In genomic region chr17:6699997-6700947, GRCh38 we compare ENCODE assay signal across 1 cellular context.
A peak's percentile ranks its signal among the peaks of the same experiment; 100 is the strongest.
TF ChIP-seq lines count a peak whose summit lies in the region.

No MANE protein-coding gene starts in this region.

TF ChIP-seq in HepG2, 621 proteins besides CTCF, POLR2A, EP300 and RAD21 (continued from another document and continues in another):
- no peak for TF ChIP-seq NFE2L2 (IDR thresholded peaks at IDR 0.05; ENCODE audit: low read length)
- TF ChIP-seq, protein P1, sequence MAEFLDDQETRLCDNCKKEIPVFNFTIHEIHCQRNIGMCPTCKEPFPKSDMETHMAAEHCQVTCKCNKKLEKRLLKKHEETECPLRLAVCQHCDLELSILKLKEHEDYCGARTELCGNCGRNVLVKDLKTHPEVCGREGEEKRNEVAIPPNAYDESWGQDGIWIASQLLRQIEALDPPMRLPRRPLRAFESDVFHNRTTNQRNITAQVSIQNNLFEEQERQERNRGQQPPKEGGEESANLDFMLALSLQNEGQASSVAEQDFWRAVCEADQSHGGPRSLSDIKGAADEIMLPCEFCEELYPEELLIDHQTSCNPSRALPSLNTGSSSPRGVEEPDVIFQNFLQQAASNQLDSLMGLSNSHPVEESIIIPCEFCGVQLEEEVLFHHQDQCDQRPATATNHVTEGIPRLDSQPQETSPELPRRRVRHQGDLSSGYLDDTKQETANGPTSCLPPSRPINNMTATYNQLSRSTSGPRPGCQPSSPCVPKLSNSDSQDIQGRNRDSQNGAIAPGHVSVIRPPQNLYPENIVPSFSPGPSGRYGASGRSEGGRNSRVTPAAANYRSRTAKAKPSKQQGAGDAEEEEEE (CRISPR knock-in tag; IDR thresholded peaks at IDR 0.05; ENCODE audit: borderline replicate concordance): no peak
- no peak for TF ChIP-seq ZNF10 (CRISPR knock-in tag; IDR thresholded peaks at IDR 0.05; ENCODE audit: borderline replicate concordance, low read depth)
- TF ChIP-seq MEIS1 (CRISPR knock-in tag; IDR thresholded peaks at IDR 0.05; ENCODE audit: borderline replicate concordance): peak; percentile 87
- TF ChIP-seq AHDC1 (CRISPR knock-in tag; IDR thresholded peaks at IDR 0.05; ENCODE audit: borderline replicate concordance): peak; percentile 95; the same call in 1 of the 2 replicates
- TF ChIP-seq MYC (CRISPR knock-in tag; IDR thresholded peaks at IDR 0.05; ENCODE audit: borderline replicate concordance): peak; percentile 83; the same call in 1 of the 2 replicates
- TF ChIP-seq ZBTB20 (CRISPR knock-in tag; IDR thresholded peaks at IDR 0.05; ENCODE audit: borderline replicate concordance, low read depth): peak; percentile 84; the same call in 1 of the 2 replicates
- TF ChIP-seq, protein P2, sequence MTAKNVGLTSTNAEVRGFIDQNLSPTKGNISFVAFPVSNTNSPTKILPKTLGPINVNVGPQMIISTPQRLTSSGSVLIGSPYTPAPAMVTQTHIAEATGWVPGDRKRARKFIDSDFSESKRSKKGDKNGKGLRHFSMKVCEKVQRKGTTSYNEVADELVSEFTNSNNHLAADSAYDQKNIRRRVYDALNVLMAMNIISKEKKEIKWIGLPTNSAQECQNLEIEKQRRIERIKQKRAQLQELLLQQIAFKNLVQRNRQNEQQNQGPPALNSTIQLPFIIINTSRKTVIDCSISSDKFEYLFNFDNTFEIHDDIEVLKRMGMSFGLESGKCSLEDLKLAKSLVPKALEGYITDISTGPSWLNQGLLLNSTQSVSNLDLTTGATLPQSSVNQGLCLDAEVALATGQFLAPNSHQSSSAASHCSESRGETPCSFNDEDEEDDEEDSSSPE (CRISPR knock-in tag; IDR thresholded peaks at IDR 0.05): peak; percentile 64
- peak; percentile 96 for TF ChIP-seq ZSCAN29 (CRISPR knock-in tag; conservative IDR thresholded peaks at IDR 0.05)
- peak; percentile 99 for TF ChIP-seq NR2F1 (CRISPR knock-in tag; IDR thresholded peaks at IDR 0.05)
- TF ChIP-seq GTF3A (CRISPR knock-in tag; conservative IDR thresholded peaks at IDR 0.05): 0 out of 2 replicates have a peak, but pooled peaks have one; percentile 38
- peak; percentile 91 for TF ChIP-seq ZNF205 (CRISPR knock-in tag; IDR thresholded peaks at IDR 0.05)
- no peak for TF ChIP-seq HNRNPUL1 (IDR thresholded peaks at IDR 0.05; ENCODE audit: low read depth, low read length)
- TF ChIP-seq NFKBIZ (CRISPR knock-in tag; IDR thresholded peaks at IDR 0.05): peak; percentile 90; the same call in 1 of the 2 replicates
- no peak for TF ChIP-seq ZHX1 (CRISPR knock-in tag; IDR thresholded peaks at IDR 0.05; ENCODE audit: low read depth)
- TF ChIP-seq, protein P3, sequence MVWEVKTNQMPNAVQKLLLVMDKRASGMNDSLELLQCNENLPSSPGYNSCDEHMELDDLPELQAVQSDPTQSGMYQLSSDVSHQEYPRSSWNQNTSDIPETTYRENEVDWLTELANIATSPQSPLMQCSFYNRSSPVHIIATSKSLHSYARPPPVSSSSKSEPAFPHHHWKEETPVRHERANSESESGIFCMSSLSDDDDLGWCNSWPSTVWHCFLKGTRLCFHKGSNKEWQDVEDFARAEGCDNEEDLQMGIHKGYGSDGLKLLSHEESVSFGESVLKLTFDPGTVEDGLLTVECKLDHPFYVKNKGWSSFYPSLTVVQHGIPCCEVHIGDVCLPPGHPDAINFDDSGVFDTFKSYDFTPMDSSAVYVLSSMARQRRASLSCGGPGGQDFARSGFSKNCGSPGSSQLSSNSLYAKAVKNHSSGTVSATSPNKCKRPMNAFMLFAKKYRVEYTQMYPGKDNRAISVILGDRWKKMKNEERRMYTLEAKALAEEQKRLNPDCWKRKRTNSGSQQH (CRISPR knock-in tag; IDR thresholded peaks at IDR 0.05; ENCODE audit: low read depth): peak; percentile 58
- peak; percentile 7 for TF ChIP-seq POLR2AphosphoS5 (IDR thresholded peaks at IDR 0.05; ENCODE audit: low read depth, low read length)
- TF ChIP-seq, protein P4, sequence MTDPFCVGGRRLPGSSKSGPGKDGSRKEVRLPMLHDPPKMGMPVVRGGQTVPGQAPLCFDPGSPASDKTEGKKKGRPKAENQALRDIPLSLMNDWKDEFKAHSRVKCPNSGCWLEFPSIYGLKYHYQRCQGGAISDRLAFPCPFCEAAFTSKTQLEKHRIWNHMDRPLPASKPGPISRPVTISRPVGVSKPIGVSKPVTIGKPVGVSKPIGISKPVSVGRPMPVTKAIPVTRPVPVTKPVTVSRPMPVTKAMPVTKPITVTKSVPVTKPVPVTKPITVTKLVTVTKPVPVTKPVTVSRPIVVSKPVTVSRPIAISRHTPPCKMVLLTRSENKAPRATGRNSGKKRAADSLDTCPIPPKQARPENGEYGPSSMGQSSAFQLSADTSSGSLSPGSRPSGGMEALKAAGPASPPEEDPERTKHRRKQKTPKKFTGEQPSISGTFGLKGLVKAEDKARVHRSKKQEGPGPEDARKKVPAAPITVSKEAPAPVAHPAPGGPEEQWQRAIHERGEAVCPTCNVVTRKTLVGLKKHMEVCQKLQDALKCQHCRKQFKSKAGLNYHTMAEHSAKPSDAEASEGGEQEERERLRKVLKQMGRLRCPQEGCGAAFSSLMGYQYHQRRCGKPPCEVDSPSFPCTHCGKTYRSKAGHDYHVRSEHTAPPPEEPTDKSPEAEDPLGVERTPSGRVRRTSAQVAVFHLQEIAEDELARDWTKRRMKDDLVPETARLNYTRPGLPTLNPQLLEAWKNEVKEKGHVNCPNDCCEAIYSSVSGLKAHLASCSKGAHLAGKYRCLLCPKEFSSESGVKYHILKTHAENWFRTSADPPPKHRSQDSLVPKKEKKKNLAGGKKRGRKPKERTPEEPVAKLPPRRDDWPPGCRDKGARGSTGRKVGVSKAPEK (CRISPR knock-in tag; IDR thresholded peaks at IDR 0.05; ENCODE audit: borderline replicate concordance): 0 out of 2 replicates have a peak, but pooled peaks have one; percentile 58
- TF ChIP-seq SMC3 (IDR thresholded peaks at IDR 0.05; ENCODE audit: low read length): peak; percentile 40
- TF ChIP-seq ZNF564 (CRISPR knock-in tag; IDR thresholded peaks at IDR 0.05): peak; percentile 65; the same call in 1 of the 2 replicates
- peak; percentile 78 for TF ChIP-seq KAT8 (CRISPR knock-in tag; IDR thresholded peaks at IDR 0.05)
- peak; percentile 81 for TF ChIP-seq TEAD3 (CRISPR knock-in tag; optimal IDR thresholded peaks at IDR 0.05; ENCODE audit: borderline replicate concordance)
- peak; percentile 88; the same call in 1 of the 2 replicates for TF ChIP-seq ZZZ3 (CRISPR knock-in tag; IDR thresholded peaks at IDR 0.05; ENCODE audit: borderline replicate concordance)
- TF ChIP-seq ZBTB38 (CRISPR knock-in tag; IDR thresholded peaks at IDR 0.05): 0 out of 2 replicates have a peak, but pooled peaks have one; percentile 51
- peak; percentile 61; the same call in 1 of the 2 replicates for TF ChIP-seq CAMTA2 (CRISPR knock-in tag; IDR thresholded peaks at IDR 0.05; ENCODE audit: borderline replicate concordance)
- TF ChIP-seq MTF1 (CRISPR knock-in tag; IDR thresholded peaks at IDR 0.05): no peak
- no peak for TF ChIP-seq ZNF552 (CRISPR knock-in tag; IDR thresholded peaks at IDR 0.05; ENCODE audit: borderline replicate concordance)
- TF ChIP-seq ZNF816 (CRISPR knock-in tag; IDR thresholded peaks at IDR 0.05; ENCODE audit: borderline replicate concordance): peak; percentile 69; the same call in 1 of the 2 replicates
- TF ChIP-seq GABPB1 (CRISPR knock-in tag; IDR thresholded peaks at IDR 0.05): peak; percentile 32
- TF ChIP-seq, protein P5, sequence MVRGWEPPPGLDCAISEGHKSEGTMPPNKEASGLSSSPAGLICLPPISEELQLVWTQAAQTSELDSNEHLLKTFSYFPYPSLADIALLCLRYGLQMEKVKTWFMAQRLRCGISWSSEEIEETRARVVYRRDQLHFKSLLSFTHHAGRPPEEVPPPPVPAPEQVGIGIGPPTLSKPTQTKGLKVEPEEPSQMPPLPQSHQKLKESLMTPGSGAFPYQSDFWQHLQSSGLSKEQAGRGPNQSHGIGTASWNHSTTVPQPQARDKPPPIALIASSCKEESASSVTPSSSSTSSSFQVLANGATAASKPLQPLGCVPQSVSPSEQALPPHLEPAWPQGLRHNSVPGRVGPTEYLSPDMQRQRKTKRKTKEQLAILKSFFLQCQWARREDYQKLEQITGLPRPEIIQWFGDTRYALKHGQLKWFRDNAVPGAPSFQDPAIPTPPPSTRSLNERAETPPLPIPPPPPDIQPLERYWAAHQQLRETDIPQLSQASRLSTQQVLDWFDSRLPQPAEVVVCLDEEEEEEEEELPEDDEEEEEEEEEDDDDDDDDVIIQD (CRISPR knock-in tag; IDR thresholded peaks at IDR 0.05; ENCODE audit: low read depth): peak; percentile 85
- peak; percentile 76; the same call in 1 of the 2 replicates for TF ChIP-seq SIX1 (CRISPR knock-in tag; IDR thresholded peaks at IDR 0.05; ENCODE audit: borderline replicate concordance)
- TF ChIP-seq YEATS2 (CRISPR knock-in tag; IDR thresholded peaks at IDR 0.05; ENCODE audit: borderline replicate concordance): no peak
- 0 out of 2 replicates have a peak, but pooled peaks have one; percentile 77 for TF ChIP-seq ZNF343 (CRISPR knock-in tag; IDR thresholded peaks at IDR 0.05)
- TF ChIP-seq MEIS2 (CRISPR knock-in tag; IDR thresholded peaks at IDR 0.05): peak; percentile 96
- no peak for TF ChIP-seq PLRG1 (conservative IDR thresholded peaks at IDR 0.05)
- peak; percentile 99 for TF ChIP-seq MED1 (CRISPR knock-in tag; IDR thresholded peaks at IDR 0.05)
- TF ChIP-seq NR0B2 (CRISPR knock-in tag; IDR thresholded peaks at IDR 0.05): no peak
- TF ChIP-seq MIER2 (CRISPR knock-in tag; IDR thresholded peaks at IDR 0.05): no peak
- peak; percentile 98 for TF ChIP-seq ZBTB34 (CRISPR knock-in tag; IDR thresholded peaks at IDR 0.05)
